ENCODE assay signal across 23 cellular contexts in genomic region chr16:78640886-78641285, GRCh38.
"Had no signal": no experiment of that assay in that cellular context is flagged by ENCODE, and none has a peak within 500 bp of the region (broad histone marks: within the 10 kb centered on the region; RNA-seq: fewer than 3 reads in every experiment).

No MANE protein-coding gene starts in this region.

- H3K4me3 Mint-ChIP-seq: central memory CD8-positive, alpha-beta T cell; memory B cell; naive thymus-derived CD4-positive, alpha-beta T cell; nephron; stimulated activated effector memory CD8-positive, alpha-beta T cell treated with anti-CD3 and anti-CD28 coated beads, Interleukin-12 subunit alpha, Interleukin-12 subunit beta, amount 100 ng/mL, for 72 hours had no signal

- H3K4me2 ChIP-seq: smooth muscle cell had no signal

- H3K36me3 Mint-ChIP-seq: stimulated activated effector memory CD8-positive, alpha-beta T cell treated with anti-CD3 and anti-CD28 coated beads, Interleukin-12 subunit alpha, Interleukin-12 subunit beta, amount 100 ng/mL, for 72 hours had no signal

- H3K4me1 Mint-ChIP-seq: central memory CD8-positive, alpha-beta T cell; memory B cell had no signal

- H3K27ac Mint-ChIP-seq: memory B cell; naive thymus-derived CD4-positive, alpha-beta T cell; stimulated activated effector memory CD8-positive, alpha-beta T cell treated with anti-CD3 and anti-CD28 coated beads, Interleukin-12 subunit alpha, Interleukin-12 subunit beta, amount 100 ng/mL, for 72 hours had no signal

- H3K9me3 Mint-ChIP-seq: central memory CD8-positive, alpha-beta T cell; memory B cell; nephron; stimulated activated effector memory CD8-positive, alpha-beta T cell treated with anti-CD3 and anti-CD28 coated beads, Interleukin-12 subunit alpha, Interleukin-12 subunit beta, amount 100 ng/mL, for 72 hours had no signal

- H3K27ac ChIP-seq: colonic mucosa, ovary, right lobe of liver, testis, tibial artery, upper lobe of left lung had no signal

- H3K4me1 ChIP-seq: colonic mucosa, right lobe of liver, testis, tibial artery, upper lobe of left lung had no signal

- H3K36me3 ChIP-seq: colonic mucosa, ovary, right lobe of liver, tibial artery, upper lobe of left lung had no signal

- H3K4me3 ChIP-seq: colonic mucosa, lung, ovary, right lobe of liver, smooth muscle cell, testis, tibial artery, upper lobe of left lung had no signal

- H3K27me3 ChIP-seq: colonic mucosa, ovary, right lobe of liver, testis, tibial artery, upper lobe of left lung had no signal

- H3K9me3 ChIP-seq: colonic mucosa, ovary, right lobe of liver, testis, tibial artery, upper lobe of left lung had no signal

- ATAC-seq: left lobe of liver; naive thymus-derived CD4-positive, alpha-beta T cell; right lobe of liver; stimulated activated effector memory CD8-positive, alpha-beta T cell treated with anti-CD3 and anti-CD28 coated beads, Interleukin-12 subunit alpha, Interleukin-12 subunit beta, amount 100 ng/mL, for 72 hours; stimulated activated naive CD8-positive, alpha-beta T cell treated with anti-CD3 and anti-CD28 coated beads, Interleukin-15, Interleukin-2, amounts not matched to agents 100 U/mL and 50 U/mL, for 24 hours had no signal

- DNase-seq: colonic mucosa; dermis blood vessel endothelial cell; hypothalamus; kidney; naive thymus-derived CD4-positive, alpha-beta T cell; occipital lobe; ovary; right lobe of liver; stimulated activated CD4-positive, alpha-beta T cell treated with anti-CD3 and anti-CD28 coated beads, Interleukin-12 subunit alpha, Interleukin-12 subunit beta, amount 100 ng/mL, for 4 hours; stimulated activated CD4-positive, alpha-beta T cell treated with anti-CD3 and anti-CD28 coated beads, Interleukin-2, amount 100 ng/mL, for 24 hours; stimulated activated CD4-positive, alpha-beta T cell treated with anti-CD3 and anti-CD28 coated beads, Interleukin-4, amount 100 ng/mL, for 24 hours; stimulated activated naive CD8-positive, alpha-beta T cell treated with anti-CD3 and anti-CD28 coated beads, Interleukin-15, Interleukin-2, amounts not matched to agents 100 U/mL and 50 U/mL, for 24 hours; substantia nigra; testis; tibial artery; upper lobe of left lung had no signal
